ENCODE assay signal across 29 cellular contexts in genomic region chr1:18917071-18917799, GRCh38. TPM values are rescaled to one million over a fixed set of nuclear protein-coding genes. Genes with fewer than 3 reads are reported as not detected.
"Had no signal": no experiment of that assay in that cellular context is flagged by ENCODE, and none has a peak within 500 bp of the region (broad histone marks: within the 10 kb centered on the region; RNA-seq: fewer than 3 reads in every experiment).

No MANE protein-coding gene starts in this region.

- H3K9me3 Mint-ChIP-seq: activated naive CD4-positive, alpha-beta T cell treated with anti-CD3 and anti-CD28 coated beads, Interleukin-2, amount 50 U/mL, for 72 hours; activated T-cell treated with anti-CD3 and anti-CD28 coated beads, Interleukin-2, amount 50 U/mL, for 4 hours; naive B cell had no signal

- H3K4me3 Mint-ChIP-seq: activated CD8-positive, alpha-beta memory T cell treated with anti-CD3 and anti-CD28 coated beads, Interleukin-2, amount 10 ng/mL, durations not matched to agents 7 days and 5 days; activated T-cell treated with anti-CD3 and anti-CD28 coated beads, Interleukin-2, amount 50 U/mL, for 4 hours; naive B cell had no signal

- H3K36me3 Mint-ChIP-seq: activated CD8-positive, alpha-beta memory T cell treated with anti-CD3 and anti-CD28 coated beads, Interleukin-2, amount 10 ng/mL, durations not matched to agents 7 days and 5 days; naive B cell had no signal

- DNase-seq: activated CD4-positive, alpha-beta T cell treated with anti-CD3 and anti-CD28 coated beads, Interleukin-2, amount 50 U/mL, for 4 hours; activated CD8-positive, alpha-beta memory T cell treated with anti-CD3 and anti-CD28 coated beads, Interleukin-2, amount 10 ng/mL, durations not matched to agents 7 days and 5 days; activated effector memory CD4-positive, alpha-beta T cell treated with Interleukin-2 at 50 U/mL for 16 hours; activated T-cell treated with anti-CD3 and anti-CD28 coated beads, Interleukin-2, amount 50 U/mL, for 4 hours; adrenal gland; cortex of kidney; heart right ventricle; left ventricle myocardium inferior; mesenchymal stem cell; mucosa of descending colon; naive B cell; spleen; stimulated activated CD4-positive, alpha-beta T cell treated with anti-CD3 and anti-CD28 coated beads, Interleukin-4, amount 100 ng/mL, for 4 hours; stimulated activated naive CD4-positive, alpha-beta T cell treated with Interleukin-2 at 50 U/mL for 16 hours; SW 1271; thyroid gland; WERI-Rb-1 had no signal

- H3K27ac Mint-ChIP-seq: activated CD8-positive, alpha-beta memory T cell treated with anti-CD3 and anti-CD28 coated beads, Interleukin-2, amount 10 ng/mL, durations not matched to agents 7 days and 5 days had no signal

- H2AFZ ChIP-seq: parathyroid adenoma had no signal

- H3K36me3 ChIP-seq: breast epithelium, thyroid gland had no signal

- H3K9me3 ChIP-seq: adrenal gland, breast epithelium, esophagus muscularis mucosa, gastroesophageal sphincter, heart right ventricle, left ventricle myocardium inferior, mucosa of descending colon, spleen, thyroid gland had no signal

- H3K4me3 ChIP-seq: adrenal gland, breast epithelium, esophagus muscularis mucosa, gastroesophageal sphincter, heart right ventricle, left ventricle myocardium inferior, mucosa of descending colon, spleen, thyroid gland had no signal

- H3K4me1 ChIP-seq: parathyroid adenoma had no signal

- ATAC-seq: activated CD8-positive, alpha-beta memory T cell treated with anti-CD3 and anti-CD28 coated beads, Interleukin-2, amount 10 ng/mL, durations not matched to agents 7 days and 5 days; activated naive CD4-positive, alpha-beta T cell treated with anti-CD3 and anti-CD28 coated beads, Interleukin-2, amount 50 U/mL, for 72 hours; activated T-cell treated with anti-CD3 and anti-CD28 coated beads, Interleukin-2, amount 50 U/mL, for 4 hours; gastroesophageal sphincter; heart right ventricle; mucosa of descending colon had no signal

- H3K27me3 ChIP-seq: adrenal gland, breast epithelium, esophagus muscularis mucosa, gastroesophageal sphincter, heart right ventricle, spleen, thyroid gland had no signal

- H3K9ac ChIP-seq: parathyroid adenoma had no signal

- H3K27ac ChIP-seq: adrenal gland, heart right ventricle, left ventricle myocardium inferior, parathyroid adenoma, spleen, thyroid gland had no signal

- H3K27me3 Mint-ChIP-seq: activated CD8-positive, alpha-beta memory T cell treated with anti-CD3 and anti-CD28 coated beads, Interleukin-2, amount 10 ng/mL, durations not matched to agents 7 days and 5 days; naive B cell had no signal

RNA-seq across cellular contexts. Expression of gene TAS1R2, which starts 57.8 kb away (rescaled TPM):
- total RNA-seq: activated CD8-positive, alpha-beta memory T cell treated with anti-CD3 and anti-CD28 coated beads, Interleukin-2, amount 10 ng/mL, durations not matched to agents 7 days and 5 days; activated naive CD4-positive, alpha-beta T cell treated with anti-CD3 and anti-CD28 coated beads, Interleukin-2, amount 50 U/mL, for 72 hours; activated T-cell treated with anti-CD3 and anti-CD28 coated beads, Interleukin-2, amount 50 U/mL, for 4 hours; adrenal gland; astrocyte; breast epithelium; endothelial cell of umbilical vein; esophagus muscularis mucosa; gastroesophageal sphincter; heart right ventricle; kidney epithelial cell; left ventricle myocardium inferior; mucosa of descending colon; renal cortical epithelial cell; spleen; subcutaneous adipose tissue; T-helper 2 cell treated with Interferon-gamma antibody and Interleukin-4, amounts not matched to agents 100 ng/mL and 5 ng/mL, for 36 hours; thyroid gland; urinary bladder had no signal
